Comparison of ENCODE assay signal across 19 cellular contexts in the genomic region with DNA sequence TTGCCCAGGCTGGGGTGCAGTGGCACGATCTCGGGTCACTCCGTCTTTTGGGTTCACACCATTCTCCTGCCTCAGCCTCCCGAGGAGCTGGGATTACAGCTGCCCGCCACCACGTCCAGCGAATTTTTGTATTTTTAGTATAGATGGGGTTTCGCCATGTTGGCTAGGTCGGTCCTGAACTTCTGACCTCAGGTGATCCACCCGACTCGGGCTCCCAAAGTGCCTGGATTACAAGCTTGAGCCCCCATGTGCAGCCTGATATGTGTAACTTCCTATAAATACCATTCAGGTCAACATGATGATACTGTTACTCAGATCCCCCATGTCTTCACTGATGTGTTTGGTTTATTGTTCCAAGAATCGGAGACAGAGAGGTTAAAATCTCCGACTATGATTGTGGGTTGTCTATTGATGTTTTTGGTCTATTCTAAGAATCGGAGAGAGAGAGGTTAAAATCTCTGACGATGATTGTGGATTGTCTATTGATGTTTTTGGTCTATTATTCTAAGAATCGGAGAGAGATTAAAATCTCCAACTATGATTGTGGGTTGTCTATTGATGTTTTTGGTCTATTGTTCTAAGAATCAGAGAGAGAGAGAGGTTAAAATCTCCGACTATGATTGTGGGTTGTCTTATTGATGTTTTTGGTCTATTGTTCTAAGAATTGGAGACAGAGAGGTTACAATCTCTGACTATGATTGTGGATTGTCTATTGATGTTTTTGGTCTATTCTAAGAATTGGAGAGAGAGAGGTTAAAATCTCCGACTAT. TPM values are rescaled to one million over a fixed set of nuclear protein-coding genes. Genes with fewer than 3 reads are reported as not detected.
DNase-seq lines count a peak whose midpoint lies in the region; ATAC-seq, FAIRE-seq and TF ChIP-seq lines count a peak whose summit lies in the region.
"Had no signal": no experiment of that assay in that cellular context is flagged by ENCODE, and none has a peak within 500 bp of the region (broad histone marks: within the 10 kb centered on the region; RNA-seq: fewer than 3 reads in every experiment).

No MANE protein-coding gene starts in this region.

- ATAC-seq in Right ventricle myocardium superior (ENCODE audit: poor library complexity): no peak
- ATAC-seq in activated naive CD4-positive, alpha-beta T cell treated with anti-CD3 and anti-CD28 coated beads, Interleukin-2, amount 50 U/mL, for 72 hours: peak in 1 of 2 donors; percentile 86
- ATAC-seq in left lobe of liver: no peak
- ATAC-seq in HepG2: no peak
- no peak for ATAC-seq in HG03457 (IDR thresholded peaks at IDR 0.05; ENCODE audit: unreplicated experiment)
- ATAC-seq: Right ventricle myocardium inferior had no signal

- no peak overlapping the region for H2AFZ ChIP-seq in HepG2 (ENCODE audit: low read length)

- no peak overlapping the region for H3K4me2 ChIP-seq in HepG2 (ENCODE audit: low read depth, low read length)

- BruUV-seq in HepG2 (replicated peaks; lab: Mats Ljungman, UMichigan): no TSS peak

- peaks cover 8% of the 10 kb centered on the region for H3K9me3 ChIP-seq in left ventricle myocardium inferior (replicated peaks)
- H3K9me3 ChIP-seq in HepG2 (ENCODE audit: low read length): no peaks in the 10 kb centered on the region

- POLR2A ChIA-PET in HepG2 (lab: Yijun Ruan, JAX): no interaction called here

- WGBS in HepG2 (ENCODE audit: low lambda C conversion rate): 95% methylated on average over 18 of the region's 18 CpGs

- TF ChIP-seq CTCF in left ventricle myocardium inferior (IDR thresholded peaks at IDR 0.05; ENCODE audit: borderline replicate concordance) (no peak), HepG2 (CRISPR knock-in tag; IDR thresholded peaks at IDR 0.05) (no peak)

- intact Hi-C loops in Right ventricle myocardium superior (cut with DNase I): no loop called here
- intact Hi-C loops in left ventricle myocardium inferior (cut with micrococcal nuclease): no loop called here
- intact Hi-C loops in HepG2 (cut with micrococcal nuclease; ENCODE audit: unreplicated experiment): no loop called here

- no peak for TF ChIP-seq POLR2A in HepG2 (IDR thresholded peaks at IDR 0.05; ENCODE audit: insufficient read depth in 1 of 2, low read depth in 2 of 2, low read length in 2 of 2)

- CTCF ChIA-PET in HepG2 (lab: Yijun Ruan, JAX; ENCODE audit: low intra/inter-chr PET ratio, low total read pairs): no interaction called here

- H3K27ac Mint-ChIP-seq in activated naive CD4-positive, alpha-beta T cell treated with anti-CD3 and anti-CD28 coated beads, Interleukin-2, amount 50 U/mL, for 72 hours: peak overlapping the region; percentile 14 to 79
- H3K27ac Mint-ChIP-seq: immature natural killer cell, memory B cell, nephron progenitor cell had no signal

- no peaks in the 10 kb centered on the region for H4K20me1 ChIP-seq in HepG2 (ENCODE audit: insufficient read depth, low read length)

- H3K4me3 ChIP-seq in left ventricle myocardium inferior (no peak overlapping the region), HepG2 (replicated peaks in 1 of 3; ENCODE audit: insufficient read depth in 1 of 3, low read depth in 2 of 3, low read length in 3 of 3) (no peak overlapping the region)
- H3K4me3 ChIP-seq: esophagus squamous epithelium had no signal

- DNase-seq in Right ventricle myocardium superior: peak; percentile 12
- no peak for DNase-seq in left ventricle myocardium inferior
- no peak for DNase-seq in activated naive CD4-positive, alpha-beta T cell treated with anti-CD3 and anti-CD28 coated beads, Interleukin-2, amount 50 U/mL, for 72 hours (ENCODE audit: low spot score in 2 of 2)
- peak; percentile 14 for DNase-seq in left lobe of liver (ENCODE audit: low spot score)
- no peak for DNase-seq in HepG2 (ENCODE audit: low spot score)
- DNase-seq in NCI-H2081 (lab: John Stamatoyannopoulos, UW): no peak
- DNase-seq in stimulated activated CD4-positive, alpha-beta T cell treated with anti-CD3 and anti-CD28 coated beads, Interleukin-1b, Interleukin-23, amount 100 ng/mL, for 48 hours: no peak
- DNase-seq: activated effector memory CD4-positive, alpha-beta T cell treated with Interleukin-2 at 50 U/mL for 16 hours; brain microvascular endothelial cell; esophagus squamous epithelium; H7; immature natural killer cell; NCI-H1417; nephron progenitor cell; stimulated activated CD4-positive, alpha-beta T cell treated with anti-CD3 and anti-CD28 coated beads, Interleukin-12 subunit alpha, Interleukin-12 subunit beta, amount 100 ng/mL, for 4 hours had no signal

- H3K27ac ChIP-seq in left ventricle myocardium inferior (replicated peaks): no peak overlapping the region
- no peak overlapping the region for H3K27ac ChIP-seq in HepG2 (ENCODE audit: extremely low read length, insufficient read depth, low read length)
- H3K27ac ChIP-seq: brain microvascular endothelial cell, esophagus squamous epithelium had no signal

- TF ChIP-seq RAD21 in HepG2 (CRISPR knock-in tag; IDR thresholded peaks at IDR 0.05): no peak

- FAIRE-seq in HepG2 (lab: Jason Lieb, UNC): no peak
- FAIRE-seq: GM12891 had no signal

- no peaks in the 10 kb centered on the region for H3K36me3 ChIP-seq in left ventricle myocardium inferior
- no peaks in the 10 kb centered on the region for H3K36me3 ChIP-seq in HepG2 (replicated peaks in 1 of 2; ENCODE audit: control insufficient read depth in 1 of 2, insufficient read depth in 2 of 2, low read length in 2 of 2)
- H3K36me3 ChIP-seq: brain microvascular endothelial cell, esophagus squamous epithelium had no signal

- no peak overlapping the region for H3K9ac ChIP-seq in HepG2 (ENCODE audit: insufficient read depth, low read depth, low read length)

- H3K79me2 ChIP-seq in HepG2 (ENCODE audit: insufficient read depth, low read length): no peaks in the 10 kb centered on the region

- in situ Hi-C loops in HepG2 (cut with HindIII; ENCODE audit: extremely low pct_ligation_motif_present, low pct_unique_long_range_greater_than_20kb): no loop called here

- TF ChIP-seq EP300 in HepG2 (IDR thresholded peaks at IDR 0.05; ENCODE audit: low read depth in 2 of 2, low read length in 2 of 2): no peak
- no peak for TF ChIP-seq EP300 in HepG2 (CRISPR knock-in tag; IDR thresholded peaks at IDR 0.05; ENCODE audit: borderline replicate concordance)

- H3K4me1 ChIP-seq in left ventricle myocardium inferior (no peaks in the 10 kb centered on the region), HepG2 (ENCODE audit: insufficient read depth, low read length) (peaks cover 10% of the 10 kb centered on the region)
- H3K4me1 ChIP-seq: esophagus squamous epithelium had no signal

- no peaks in the 10 kb centered on the region for H3K27me3 ChIP-seq in left ventricle myocardium inferior (ENCODE audit: low read depth)
- H3K27me3 ChIP-seq in HepG2 (ENCODE audit: control insufficient read depth in 1 of 2, insufficient read depth in 2 of 2, low read length in 2 of 2): no peaks in the 10 kb centered on the region; a peak in 1 of 5 replicates
- H3K27me3 ChIP-seq: brain microvascular endothelial cell, esophagus squamous epithelium had no signal

- H3K9me3 Mint-ChIP-seq in activated naive CD4-positive, alpha-beta T cell treated with anti-CD3 and anti-CD28 coated beads, Interleukin-2, amount 50 U/mL, for 72 hours: peaks cover 16 to 22% of the 10 kb centered on the region in 2 donors
- H3K9me3 Mint-ChIP-seq: immature natural killer cell had no signal

- H3K36me3 Mint-ChIP-seq in activated naive CD4-positive, alpha-beta T cell treated with anti-CD3 and anti-CD28 coated beads, Interleukin-2, amount 50 U/mL, for 72 hours: peaks cover 18 to 38% of the 10 kb centered on the region in 2 donors

RNA-seq across cellular contexts. Expression of gene C1orf159, which starts 17.0 kb away (rescaled TPM):
- total RNA-seq in Right ventricle myocardium superior (2.4 TPM), left ventricle myocardium inferior (3.8 TPM), left lobe of liver (8.4 TPM), HepG2 (2016; rRNA removed; fragmentation: Illumina TruSeq; extraction: Trizol) (3.8 and 6.7 TPM in 2 replicates)
- total RNA-seq in activated naive CD4-positive, alpha-beta T cell treated with anti-CD3 and anti-CD28 coated beads, Interleukin-2, amount 50 U/mL, for 72 hours: 10 to 100 TPM; 20.7 to 21.2 TPM
- total RNA-seq in HepG2 (2016; cell fraction: cytosol; rRNA removed; fragmentation: Illumina TruSeq; extraction: Trizol; ENCODE audit: low read depth): 6.3 and 6.8 TPM in 2 replicates
- 3.6 and 6.6 TPM in 2 replicates for total RNA-seq in HepG2 (2016; cell fraction: insoluble cytoplasmic fraction; rRNA removed; fragmentation: Illumina TruSeq; extraction: Trizol)
- total RNA-seq in HepG2 (2016; cell fraction: membrane; rRNA removed; fragmentation: Illumina TruSeq; extraction: Trizol): 7.4 and 7.9 TPM in 2 replicates
- 6.3 and 7.7 TPM in 2 replicates for total RNA-seq in HepG2 (2016; cell fraction: nucleus; rRNA removed; fragmentation: Illumina TruSeq; extraction: Trizol)
- 3.8 and 4.2 TPM in 2 replicates for polyA plus RNA-seq in HepG2 (2011; rRNA removed)
- polyA plus RNA-seq in HepG2 (2011; cell fraction: cytosol; rRNA removed): 1.7 and 4.2 TPM in 2 replicates
- polyA plus RNA-seq in HepG2 (2011; cell fraction: nucleus; rRNA removed): 22.9 and 35.9 TPM in 2 replicates
- polyA plus RNA-seq in HepG2 (2012): 2.8 and 3.2 TPM in 2 replicates
- 4.7 and 6.0 TPM in 2 replicates for polyA plus RNA-seq in HepG2 (2016; cell fraction: cytosol; fragmentation: Illumina TruSeq; extraction: Trizol; ENCODE audit: low read depth)
- polyA plus RNA-seq in HepG2 (2016; cell fraction: insoluble cytoplasmic fraction; fragmentation: Illumina TruSeq; extraction: Trizol; ENCODE audit: low read depth): 3.5 and 4.0 TPM in 2 replicates
- 7.0 and 8.1 TPM in 2 replicates for polyA plus RNA-seq in HepG2 (2016; cell fraction: membrane; fragmentation: Illumina TruSeq; extraction: Trizol; ENCODE audit: low read depth)
- polyA plus RNA-seq in HepG2 (2016; cell fraction: nucleus; fragmentation: Illumina TruSeq; extraction: Trizol; ENCODE audit: insufficient read depth, low read depth): 19.9 and 20.1 TPM in 2 replicates
- 2.9 and 5.6 TPM in 2 replicates for polyA minus RNA-seq in HepG2 (2011; rRNA and poly(A)+ RNA removed; ENCODE audit: low replicate concordance)
- polyA minus RNA-seq in HepG2 (2011; cell fraction: cytosol; rRNA and poly(A)+ RNA removed): 2.1 and 2.2 TPM in 2 replicates
- polyA minus RNA-seq in HepG2 (2011; cell fraction: nucleus; rRNA and poly(A)+ RNA removed): 3.7 and 4.5 TPM in 2 replicates

RNA-seq across cellular contexts. Expression of gene RNF223, which starts 24.7 kb away (rescaled TPM):
- total RNA-seq in Right ventricle myocardium superior (not detected), left ventricle myocardium inferior (not detected), left lobe of liver (not detected), HepG2 (2016; rRNA removed; fragmentation: Illumina TruSeq; extraction: Trizol) (not detected in 2 replicates)
- total RNA-seq in activated naive CD4-positive, alpha-beta T cell treated with anti-CD3 and anti-CD28 coated beads, Interleukin-2, amount 50 U/mL, for 72 hours: not detected
- not detected in 2 replicates for total RNA-seq in HepG2 (2016; cell fraction: cytosol; rRNA removed; fragmentation: Illumina TruSeq; extraction: Trizol; ENCODE audit: low read depth)
- not detected in 2 replicates for total RNA-seq in HepG2 (2016; cell fraction: insoluble cytoplasmic fraction; rRNA removed; fragmentation: Illumina TruSeq; extraction: Trizol)
- not detected in 2 replicates for total RNA-seq in HepG2 (2016; cell fraction: membrane; rRNA removed; fragmentation: Illumina TruSeq; extraction: Trizol)
- total RNA-seq in HepG2 (2016; cell fraction: nucleus; rRNA removed; fragmentation: Illumina TruSeq; extraction: Trizol): not detected in 2 replicates
- polyA plus RNA-seq in HepG2 (2011; rRNA removed): 0.03 and 0.05 TPM in 2 replicates
- polyA plus RNA-seq in HepG2 (2011; cell fraction: cytosol; rRNA removed): 0.04 TPM in 1 of 2 replicates, not detected in the other
- polyA plus RNA-seq in HepG2 (2011; cell fraction: nucleus; rRNA removed): not detected in 2 replicates
- 0.07 and 0.08 TPM in 2 replicates for polyA plus RNA-seq in HepG2 (2012)
- not detected in 2 replicates for polyA plus RNA-seq in HepG2 (2016; cell fraction: cytosol; fragmentation: Illumina TruSeq; extraction: Trizol; ENCODE audit: low read depth)
- polyA plus RNA-seq in HepG2 (2016; cell fraction: insoluble cytoplasmic fraction; fragmentation: Illumina TruSeq; extraction: Trizol; ENCODE audit: low read depth): not detected in 2 replicates
- not detected in 2 replicates for polyA plus RNA-seq in HepG2 (2016; cell fraction: membrane; fragmentation: Illumina TruSeq; extraction: Trizol; ENCODE audit: low read depth)
- not detected in 2 replicates for polyA plus RNA-seq in HepG2 (2016; cell fraction: nucleus; fragmentation: Illumina TruSeq; extraction: Trizol; ENCODE audit: insufficient read depth, low read depth)
- polyA minus RNA-seq in HepG2 (2011; rRNA and poly(A)+ RNA removed; ENCODE audit: low replicate concordance): 2.1 TPM in 1 of 2 replicates, not detected in the other
- not detected in 2 replicates for polyA minus RNA-seq in HepG2 (2011; cell fraction: cytosol; rRNA and poly(A)+ RNA removed)
- 0.26 TPM in 1 of 2 replicates, not detected in the other for polyA minus RNA-seq in HepG2 (2011; cell fraction: nucleus; rRNA and poly(A)+ RNA removed)
- total RNA-seq: H7, Right ventricle myocardium inferior had no signal
- polyA plus RNA-seq: immature natural killer cell had no signal

Comparison
In these comparisons a context has a peak if more than half of its experiments do, and no peak if none do; other contexts are left out.
1. DNase-seq: peak in Right ventricle myocardium superior (single experiment) and left lobe of liver (single experiment); none in left ventricle myocardium inferior (single experiment), activated naive CD4-positive, alpha-beta T cell treated with anti-CD3 and anti-CD28 coated beads, Interleukin-2, amount 50 U/mL, for 72 hours (0 of 2), HepG2 (single experiment), NCI-H2081 (0 of 2) and stimulated activated CD4-positive, alpha-beta T cell treated with anti-CD3 and anti-CD28 coated beads, Interleukin-1b, Interleukin-23, amount 100 ng/mL, for 48 hours (single experiment).